14 cellular contexts compared by ENCODE assay signal in genomic region chr10:336247-336646, GRCh38.
A peak's percentile ranks its signal among the peaks of the same experiment; 100 is the strongest.
DNase-seq lines count a peak whose midpoint lies in the region; ATAC-seq and TF ChIP-seq lines count a peak whose summit lies in the region.
"Had no signal": no experiment of that assay in that cellular context is flagged by ENCODE, and none has a peak within 500 bp of the region (broad histone marks: within the 10 kb centered on the region; RNA-seq: fewer than 3 reads in every experiment).

No MANE protein-coding gene starts in this region.

- H3K27ac ChIP-seq in mammary epithelial cell (ENCODE audit: insufficient read depth, low read depth, low read length): no peak overlapping the region
- no peak overlapping the region for H3K27ac ChIP-seq in foreskin keratinocyte
- H3K27ac ChIP-seq in uterus: no peak overlapping the region
- H3K27ac ChIP-seq in SJCRH30: no peak overlapping the region

- WGBS in mammary epithelial cell (ENCODE audit: low coverage, missing lambda C conversion rate): 93% methylated on average over 6 of the region's 6 CpGs

- H3K4me3 Mint-ChIP-seq in MCF 10A (ENCODE audit: unreplicated experiment): no peak overlapping the region
- H3K4me3 Mint-ChIP-seq in activated T-helper 17 cell treated with anti-CD3 and anti-CD28 coated beads, Interleukin-2, amount 50 U/mL, for 72 hours: no peak overlapping the region

- ATAC-seq in activated T-helper 17 cell treated with anti-CD3 and anti-CD28 coated beads, Interleukin-2, amount 50 U/mL, for 72 hours (replicated peaks): peak; percentile 34
- ATAC-seq in left colon (peak; percentile 26), foreskin keratinocyte (no peak)
- ATAC-seq: HepG2 had no signal

- POLR2A ChIA-PET in MCF 10A (lab: Yijun Ruan, JAX): no interaction called here

- H3K9me3 Mint-ChIP-seq in MCF 10A (ENCODE audit: unreplicated experiment): no peaks in the 10 kb centered on the region
- H3K9me3 Mint-ChIP-seq in activated T-helper 17 cell treated with anti-CD3 and anti-CD28 coated beads, Interleukin-2, amount 50 U/mL, for 72 hours: no peaks in the 10 kb centered on the region

- no peaks in the 10 kb centered on the region for H3K79me2 ChIP-seq in mammary epithelial cell (ENCODE audit: insufficient read depth, low read length)

- dilution Hi-C loops in mammary epithelial cell (cut with HindIII; ENCODE audit: low sequenced_read_pairs): loop anchor here (5.0 kb wide), 1 partner anchor 51 kb away; no protein-coding TSS in a partner anchor

- no peak overlapping the region for H2AFZ ChIP-seq in mammary epithelial cell (ENCODE audit: low read depth, low read length)

- TF ChIP-seq CTCF in MCF 10A (IDR thresholded peaks at IDR 0.05; ENCODE audit: unreplicated experiment) (no peak), mammary epithelial cell (conservative IDR thresholded peaks at IDR 0.05 in 1 of 2, IDR thresholded peaks at IDR 0.05 in 1 of 2; ENCODE audit: extremely low read depth in 1 of 2, insufficient read depth in 1 of 2, low read depth in 1 of 2, low read length in 2 of 2) (no peak), foreskin keratinocyte (conservative IDR thresholded peaks at IDR 0.05) (no peak), uterus (IDR thresholded peaks at IDR 0.05) (no peak)

- in situ Hi-C loops in mammary epithelial cell (cut with MboI; ENCODE audit: low sequenced_read_pairs in 2 of 2): no loop called here

- H3K4me1 Mint-ChIP-seq in MCF 10A (ENCODE audit: insufficient read depth, unreplicated experiment): peaks cover 34% of the 10 kb centered on the region
- peaks cover 18% of the 10 kb centered on the region for H3K4me1 Mint-ChIP-seq in activated T-helper 17 cell treated with anti-CD3 and anti-CD28 coated beads, Interleukin-2, amount 50 U/mL, for 72 hours

- BruUV-seq in MCF 10A (replicated peaks; lab: Mats Ljungman, UMichigan): no TSS peak
- no TSS peak for BruUV-seq in mammary epithelial cell (replicated peaks; lab: Mats Ljungman, UMichigan)

- H3K9ac ChIP-seq in mammary epithelial cell (ENCODE audit: insufficient read depth, low read length): no peak overlapping the region

- H3K36me3 ChIP-seq in mammary epithelial cell (ENCODE audit: insufficient read depth, low read length): no peaks in the 10 kb centered on the region
- H3K36me3 ChIP-seq in uterus: no peaks in the 10 kb centered on the region
- no peaks in the 10 kb centered on the region for H3K36me3 ChIP-seq in SJCRH30

- intact Hi-C loops in MCF 10A (cut with micrococcal nuclease): no loop called here
- intact Hi-C loops in mammary epithelial cell (cut with micrococcal nuclease): no loop called here
- intact Hi-C loops in left colon (cut with DNase I, micrococcal nuclease): no loop called here
- intact Hi-C loops in uterus (cut with DNase I; ENCODE audit: low total_unique reads): no loop called here

- H3K4me2 ChIP-seq in mammary epithelial cell (ENCODE audit: insufficient read depth, low read depth, low read length): no peak overlapping the region

- no peaks in the 10 kb centered on the region for H4K20me1 ChIP-seq in mammary epithelial cell (ENCODE audit: insufficient read depth, low read length)

- DNase-seq in MCF 10A (ENCODE audit: unreplicated experiment): no peak
- DNase-seq in mammary epithelial cell: no peak
- no peak for DNase-seq in left colon
- no peak for DNase-seq in foreskin keratinocyte
- DNase-seq in uterus: no peak
- no peak for DNase-seq in SJCRH30
- DNase-seq in NCI-H2107 treated with DMSO at 0.1 percent for 48 hours (lab: John Stamatoyannopoulos, UW; ENCODE audit: unreplicated experiment): no peak
- DNase-seq: C1 segment of cervical spinal cord, KG1, NCI-H1092, NCI-H69, SIG-M5 had no signal

- no peaks in the 10 kb centered on the region for H3K27me3 Mint-ChIP-seq in MCF 10A (ENCODE audit: insufficient read depth, unreplicated experiment)
- H3K27me3 Mint-ChIP-seq in activated T-helper 17 cell treated with anti-CD3 and anti-CD28 coated beads, Interleukin-2, amount 50 U/mL, for 72 hours: no peaks in the 10 kb centered on the region

- peak overlapping the region; percentile 92 for H3K27ac Mint-ChIP-seq in MCF 10A (ENCODE audit: low read depth, unreplicated experiment)
- H3K27ac Mint-ChIP-seq in activated T-helper 17 cell treated with anti-CD3 and anti-CD28 coated beads, Interleukin-2, amount 50 U/mL, for 72 hours: peak overlapping the region; percentile 87

- H3K9me3 ChIP-seq in mammary epithelial cell (replicated peaks; ENCODE audit: insufficient read depth, low read length) (peaks cover 8% of the 10 kb centered on the region), uterus (no peaks in the 10 kb centered on the region), SJCRH30 (replicated peaks) (no peaks in the 10 kb centered on the region)

- H3K4me3 ChIP-seq in mammary epithelial cell (replicated peaks in 1 of 3; ENCODE audit: insufficient read depth in 1 of 3, low read depth in 2 of 3, low read length in 3 of 3) (no peak overlapping the region), uterus (no peak overlapping the region), SJCRH30 (no peak overlapping the region)

- H3K4me1 ChIP-seq in mammary epithelial cell (ENCODE audit: insufficient read depth, low read length) (no peaks in the 10 kb centered on the region), foreskin keratinocyte (peaks cover 18% of the 10 kb centered on the region), uterus (no peaks in the 10 kb centered on the region), SJCRH30 (no peaks in the 10 kb centered on the region)

- CTCF ChIA-PET in MCF 10A (lab: Yijun Ruan, JAX) (no interaction called here), mammary epithelial cell (lab: Charles Lee; ENCODE audit: low non-redundant PET) (no interaction called here)

- H3K27me3 ChIP-seq in mammary epithelial cell (ENCODE audit: insufficient read depth, low read length): no peaks in the 10 kb centered on the region
- H3K27me3 ChIP-seq in foreskin keratinocyte: no peaks in the 10 kb centered on the region
- H3K27me3 ChIP-seq in uterus: no peaks in the 10 kb centered on the region
- H3K27me3 ChIP-seq in SJCRH30: no peaks in the 10 kb centered on the region

- H3K36me3 Mint-ChIP-seq in MCF 10A (ENCODE audit: insufficient read depth, unreplicated experiment): no peaks in the 10 kb centered on the region
- no peaks in the 10 kb centered on the region for H3K36me3 Mint-ChIP-seq in activated T-helper 17 cell treated with anti-CD3 and anti-CD28 coated beads, Interleukin-2, amount 50 U/mL, for 72 hours (ENCODE audit: low read depth)

- no peak for TF ChIP-seq POLR2A in uterus (IDR thresholded peaks at IDR 0.05)
